Comparison of ENCODE assay signal across 17 cellular contexts in genomic region chr5:132083065-132083678, GRCh38. TPM values are rescaled to one million over a fixed set of nuclear protein-coding genes. Genes with fewer than 3 reads are reported as not detected.
A peak's percentile ranks its signal among the peaks of the same experiment; 100 is the strongest.
DNase-seq lines count a peak whose midpoint lies in the region; ATAC-seq, FAIRE-seq and TF ChIP-seq lines count a peak whose summit lies in the region.
"Had no signal": no experiment of that assay in that cellular context is flagged by ENCODE, and none has a peak within 500 bp of the region (broad histone marks: within the 10 kb centered on the region; RNA-seq: fewer than 3 reads in every experiment).

No MANE protein-coding gene starts in this region.

- no peaks in the 10 kb centered on the region for H3K27me3 Mint-ChIP-seq in T-helper 17 cell
- H3K27me3 Mint-ChIP-seq in neural progenitor cell (ENCODE audit: insufficient read depth, low read depth) = no peaks in the 10 kb centered on the region

- H3K4me3 Mint-ChIP-seq in T-helper 17 cell (no peak overlapping the region), neural progenitor cell (no peak overlapping the region)

- no peak for TF ChIP-seq POLR2A in GM12878 (IDR thresholded peaks at IDR 0.05; ENCODE audit: low read depth, low read length)

- H4K20me1 ChIP-seq in GM12878 (ENCODE audit: control insufficient read depth, insufficient read depth) (no peaks in the 10 kb centered on the region), neural progenitor cell (ENCODE audit: low read depth) (no peaks in the 10 kb centered on the region)

- TF ChIP-seq CTCF in GM12878 (IDR thresholded peaks at IDR 0.05 in 2 of 3, conservative IDR thresholded peaks at IDR 0.05 in 1 of 3; ENCODE audit: control insufficient read depth in 2 of 3, extremely low read depth in 1 of 3, insufficient read depth in 1 of 3, low read depth in 3 of 3, low read length in 3 of 3) (no peak), neural progenitor cell (IDR thresholded peaks at IDR 0.05) (no peak)

- H3K27me3 ChIP-seq in GM12878 (replicated peaks in 1 of 2; ENCODE audit: control insufficient read depth in 2 of 2, insufficient read depth in 2 of 2, low read length in 1 of 2) (no peaks in the 10 kb centered on the region; a peak in 1 of 4 replicates), neural progenitor cell (no peaks in the 10 kb centered on the region)
- H3K27me3 ChIP-seq: body of pancreas, gastrocnemius medialis had no signal

- no peaks in the 10 kb centered on the region for H3K79me2 ChIP-seq in GM12878 (ENCODE audit: control insufficient read depth, insufficient read depth, low read length)
- no peaks in the 10 kb centered on the region for H3K79me2 ChIP-seq in neural progenitor cell (ENCODE audit: low read depth)

- H3K36me3 Mint-ChIP-seq in T-helper 17 cell (ENCODE audit: low read depth) (no peaks in the 10 kb centered on the region), neural progenitor cell (no peaks in the 10 kb centered on the region)

- intact Hi-C loops in GM12878 (cut with micrococcal nuclease; ENCODE audit: unreplicated experiment) = no loop called here

- H3K9me3 ChIP-seq in T-helper 17 cell (ENCODE audit: control insufficient read depth, low read length, poor library complexity, severe bottlenecking) (no peaks in the 10 kb centered on the region), GM12878 (replicated peaks; ENCODE audit: control insufficient read depth, insufficient read depth, low read length) (no peaks in the 10 kb centered on the region), neural progenitor cell (ENCODE audit: low read depth) (no peaks in the 10 kb centered on the region)
- H3K9me3 ChIP-seq: body of pancreas, gastrocnemius medialis had no signal

- DNase-seq in stimulated activated CD4-positive, alpha-beta T cell treated with anti-CD3 and anti-CD28 coated beads, Interleukin-1b, Interleukin-23, amount 100 ng/mL, for 48 hours = peak; percentile 60
- DNase-seq in stimulated activated CD4-positive, alpha-beta T cell treated with anti-CD3 and anti-CD28 coated beads, Interleukin-4, amount 100 ng/mL, for 4 hours = no peak
- DNase-seq in T-helper 17 cell (no peak), GM12878 (ENCODE audit: low read depth, low spot score) (no peak), NCI-H510A (lab: John Stamatoyannopoulos, UW) (no peak), neural progenitor cell (ENCODE audit: low spot score) (no peak), SHP77 treated with DMSO at 0.1 percent for 48 hours (lab: John Stamatoyannopoulos, UW) (no peak)
- DNase-seq: activated gamma-delta T cell, body of pancreas, gastrocnemius medialis, GDM1, NCI-H1092 treated with DMSO at 0.1 percent for 48 hours, NCI-H2081 treated with DMSO at 0.1 percent for 48 hours, NCI-H526 treated with DMSO at 0.1 percent for 48 hours had no signal

- no peaks in the 10 kb centered on the region for H3K9me3 Mint-ChIP-seq in neural progenitor cell

- H3K4me3 ChIP-seq in GM12878 (no peak overlapping the region), neural progenitor cell (no peak overlapping the region)
- H3K4me3 ChIP-seq: body of pancreas, gastrocnemius medialis had no signal

- FAIRE-seq in GM12878 (lab: Jason Lieb, UNC) = no peak

- no peaks in the 10 kb centered on the region for H3K36me3 ChIP-seq in GM12878 (ENCODE audit: control insufficient read depth in 2 of 2, insufficient read depth in 2 of 2, low read length in 1 of 2)
- no peaks in the 10 kb centered on the region for H3K36me3 ChIP-seq in neural progenitor cell
- H3K36me3 ChIP-seq: gastrocnemius medialis had no signal

- POLR2A ChIA-PET in GM12878 (lab: Charles Lee) = no interaction called here

- H3K9ac ChIP-seq in GM12878 (ENCODE audit: control insufficient read depth, insufficient read depth, low read length) (no peak overlapping the region), neural progenitor cell (no peak overlapping the region)

- H3K4me2 ChIP-seq in GM12878 (ENCODE audit: control insufficient read depth, insufficient read depth) (no peak overlapping the region), neural progenitor cell (no peak overlapping the region)

- no peak for TF ChIP-seq EP300 in GM12878 (IDR thresholded peaks at IDR 0.05; ENCODE audit: borderline replicate concordance in 1 of 2, control insufficient read depth in 1 of 2, low read depth in 2 of 2, low read length in 2 of 2)

- no peak for TF ChIP-seq RAD21 in GM12878 (IDR thresholded peaks at IDR 0.05; ENCODE audit: insufficient read depth, low read depth, low read length)

- H3K4me1 ChIP-seq in GM12878 (ENCODE audit: control insufficient read depth, insufficient read depth, low read length) (no peaks in the 10 kb centered on the region), neural progenitor cell (no peaks in the 10 kb centered on the region)
- H3K4me1 ChIP-seq: body of pancreas had no signal

- BruUV-seq in GM12878 (replicated peaks; lab: Mats Ljungman, UMichigan) = no TSS peak

- peak overlapping the region; percentile 88 for H3K27ac Mint-ChIP-seq in T-helper 17 cell
- H3K27ac Mint-ChIP-seq in neural progenitor cell = no peak overlapping the region

- no peaks in the 10 kb centered on the region for H3F3A ChIP-seq in neural progenitor cell (ENCODE audit: low read depth)

- H3K4me1 Mint-ChIP-seq in T-helper 17 cell (peaks cover 27% of the 10 kb centered on the region), neural progenitor cell (no peaks in the 10 kb centered on the region)

- SMC1A ChIA-PET in GM12878 (lab: Charles Lee; ENCODE audit: uncharacterized antibody, unreplicated experiment) = no interaction called here

- CTCF ChIA-PET in GM12878 (lab: Yijun Ruan, JAX) = no interaction called here

- no peak overlapping the region for H3K27ac ChIP-seq in GM12878 (ENCODE audit: control insufficient read depth, insufficient read depth)
- H3K27ac ChIP-seq in neural progenitor cell = no peak overlapping the region
- H3K27ac ChIP-seq: body of pancreas, gastrocnemius medialis had no signal

- H2AFZ ChIP-seq in GM12878 (ENCODE audit: control insufficient read depth, low read depth, low read length) (no peak overlapping the region), neural progenitor cell (replicated peaks) (no peak overlapping the region)

- WGBS in GM12878 (ENCODE audit: insufficient coverage, insufficient replicate concordance, low lambda C conversion rate, missing lambda C conversion rate) = 49% methylated on average over 4 of the region's 4 CpGs

- in situ Hi-C loops in GM12878 (cut with MboI) = no loop called here

- ATAC-seq in T-helper 17 cell (peak; percentile 65), GM12878 (peak; percentile 56)
- ATAC-seq: body of pancreas, gastrocnemius medialis had no signal

- RAD21 ChIA-PET in GM12878 (lab: Charles Lee; ENCODE audit: unreplicated experiment) = no interaction called here

RNA-seq across cellular contexts. Expression of gene CSF2, which starts 9.6 kb away (rescaled TPM):
- not detected for total RNA-seq in T-helper 17 cell
- total RNA-seq in GM12878 (2013; cell fraction: nucleolus; rRNA removed) = not detected in 2 replicates
- 1.1 and 2.0 TPM in 2 replicates for total RNA-seq in GM12878 (2014; rRNA removed)
- 0.81 and 0.83 TPM in 2 replicates for total RNA-seq in GM12878 (2014; rRNA removed; fragmentation: Illumina TruSeq; extraction: Trizol)
- total RNA-seq in GM12878 (2021) = 0.85 and 1.4 TPM in 2 replicates
- polyA plus RNA-seq in GM12878 (2011; ENCODE audit: low read depth) = not detected
- 0.15 and 0.23 TPM in 2 replicates for polyA plus RNA-seq in GM12878 (2011; rRNA removed)
- 0.20 and 0.25 TPM in 2 replicates for polyA plus RNA-seq in GM12878 (2011; cell fraction: cytosol; rRNA removed)
- 0.26 TPM in 1 of 2 replicates, not detected in the other for polyA plus RNA-seq in GM12878 (2011; cell fraction: nucleus; rRNA removed)
- not detected in 2 replicates for polyA plus RNA-seq in GM12878 (2012)
- 0.44 TPM in 1 of 2 replicates, not detected in the other for polyA plus RNA-seq in GM12878 (2014; fragmentation: Illumina TruSeq; extraction: Trizol)
- under 1 TPM; 0.39 to 0.57 TPM for polyA plus RNA-seq in GM12878 (2014; fragmentation: Nextera tagmentation; extraction: Ambion mirVana)
- polyA plus RNA-seq in GM12878 (2014; rRNA removed) = 1.1 and 2.0 TPM in 2 replicates
- not detected for polyA plus RNA-seq in GM12878 (2016; fragmentation: Nextera tagmentation; extraction: Ambion mirVana)
- polyA minus RNA-seq in GM12878 (2011; rRNA and poly(A)+ RNA removed) = 0.41 TPM in 1 of 2 replicates, not detected in the other
- polyA minus RNA-seq in GM12878 (2011; cell fraction: cytosol; rRNA and poly(A)+ RNA removed) = not detected in 2 replicates
- polyA minus RNA-seq in GM12878 (2011; cell fraction: nucleus; rRNA and poly(A)+ RNA removed) = not detected in 2 replicates
- not detected in 2 replicates for total RNA-seq in neural progenitor cell (ENCODE audit: low replicate concordance)
- total RNA-seq: body of pancreas, gastrocnemius medialis, OCI-LY7 had no signal
- polyA plus RNA-seq: neural cell had no signal

RNA-seq across cellular contexts. Expression of gene IL3, which starts 22.7 kb away (rescaled TPM):
- not detected for total RNA-seq in T-helper 17 cell
- total RNA-seq in GM12878 (2013; cell fraction: nucleolus; rRNA removed) = not detected in 2 replicates
- total RNA-seq in GM12878 (2014; rRNA removed) = not detected in 2 replicates
- not detected in 2 replicates for total RNA-seq in GM12878 (2014; rRNA removed; fragmentation: Illumina TruSeq; extraction: Trizol)
- total RNA-seq in GM12878 (2021) = not detected in 2 replicates
- polyA plus RNA-seq in GM12878 (2011; ENCODE audit: low read depth) = not detected
- not detected in 2 replicates for polyA plus RNA-seq in GM12878 (2011; rRNA removed)
- polyA plus RNA-seq in GM12878 (2011; cell fraction: cytosol; rRNA removed) = not detected in 2 replicates
- polyA plus RNA-seq in GM12878 (2011; cell fraction: nucleus; rRNA removed) = not detected in 2 replicates
- polyA plus RNA-seq in GM12878 (2012) = not detected in 2 replicates
- not detected in 2 replicates for polyA plus RNA-seq in GM12878 (2014; fragmentation: Illumina TruSeq; extraction: Trizol)
- polyA plus RNA-seq in GM12878 (2014; fragmentation: Nextera tagmentation; extraction: Ambion mirVana) = not detected
- polyA plus RNA-seq in GM12878 (2014; rRNA removed) = not detected in 2 replicates
- not detected for polyA plus RNA-seq in GM12878 (2016; fragmentation: Nextera tagmentation; extraction: Ambion mirVana)
- not detected in 2 replicates for polyA minus RNA-seq in GM12878 (2011; rRNA and poly(A)+ RNA removed)
- not detected in 2 replicates for polyA minus RNA-seq in GM12878 (2011; cell fraction: cytosol; rRNA and poly(A)+ RNA removed)
- polyA minus RNA-seq in GM12878 (2011; cell fraction: nucleus; rRNA and poly(A)+ RNA removed) = not detected in 2 replicates
- total RNA-seq in neural progenitor cell (ENCODE audit: low replicate concordance) = not detected in 2 replicates
- total RNA-seq: body of pancreas, epithelial cell of proximal tubule, gastrocnemius medialis, OCI-LY7 had no signal
- polyA plus RNA-seq: neural cell had no signal
